In genomic region chr20:56392282-56393132, GRCh38 we compare ENCODE assay signal across 8 cellular contexts. TPM values are rescaled to one million over a fixed set of nuclear protein-coding genes. Genes with fewer than 3 reads are reported as not detected.
DNase-seq lines count a peak whose midpoint lies in the region; ATAC-seq, FAIRE-seq and TF ChIP-seq lines count a peak whose summit lies in the region.

CSTF1 (plus strand) TSS chr20:56392645; CDS start chr20:56395553, 2,908 bp downstream.

- WGBS in esophagus squamous epithelium, 2 donors: 0 to 1% methylated on average over 27 to 37 of the region's 57 CpGs

- H3K4me3 ChIP-seq in esophagus squamous epithelium: peak within 1 kb of the TSS; percentile 71 to 92 (median 82)

- H3K27ac ChIP-seq in KOPT-K1 (ENCODE audit: low read depth, low read length, poor library complexity, severe bottlenecking): peak within 1 kb of the TSS; percentile 90
- H3K27ac ChIP-seq in esophagus squamous epithelium: peak within 1 kb of the TSS; percentile 83 to 96 (median 90)

- TF ChIP-seq POLR2A in esophagus squamous epithelium (IDR thresholded peaks at IDR 0.05): peak in 1 of 4 donors; percentile 33

- intact Hi-C loops in esophagus squamous epithelium (cut with DNase I): loop anchor here (10.0 kb wide), 1 partner anchor 72 kb away; the partner anchor contains the start of gene RTF2

- no peak within 1 kb of the TSS for H3K4me3 Mint-ChIP-seq in activated T-cell treated with anti-CD3 and anti-CD28 coated beads, Interleukin-2, amount 50 U/mL, for 72 hours
- H3K4me3 Mint-ChIP-seq in stimulated activated effector memory CD8-positive, alpha-beta T cell treated with anti-CD3 and anti-CD28 coated beads, Interleukin-12 subunit alpha, Interleukin-12 subunit beta, amount 100 ng/mL, for 72 hours: no peak within 1 kb of the TSS

- DNase-seq in DMS53 treated with DMSO at 0.1 percent for 48 hours (lab: John Stamatoyannopoulos, UW; ENCODE audit: unreplicated experiment): peak; percentile 96
- DNase-seq in RCC 7860 (ENCODE audit: low spot score): peak; percentile 98
- peak; percentile 99 for DNase-seq in activated T-cell treated with anti-CD3 and anti-CD28 coated beads, Interleukin-2, amount 50 U/mL, for 72 hours
- peak; percentile 96 for DNase-seq in esophagus squamous epithelium (lab: John Stamatoyannopoulos, UW)
- peak; percentile 99 for DNase-seq in myocyte (ENCODE audit: low read depth)
- peak; percentile 93 to 99 for DNase-seq in stimulated activated effector memory CD8-positive, alpha-beta T cell treated with anti-CD3 and anti-CD28 coated beads, Interleukin-12 subunit alpha, Interleukin-12 subunit beta, amount 100 ng/mL, for 72 hours (ENCODE audit: low spot score in 2 of 2)

- ATAC-seq in GM21786 (IDR thresholded peaks at IDR 0.05; ENCODE audit: unreplicated experiment): peak; percentile 94
- ATAC-seq in activated T-cell treated with anti-CD3 and anti-CD28 coated beads, Interleukin-2, amount 50 U/mL, for 72 hours (replicated peaks in 1 of 2): peak; percentile 92 to 94
- peak; percentile 95 for ATAC-seq in stimulated activated effector memory CD8-positive, alpha-beta T cell treated with anti-CD3 and anti-CD28 coated beads, Interleukin-12 subunit alpha, Interleukin-12 subunit beta, amount 100 ng/mL, for 72 hours

- H3K4me1 Mint-ChIP-seq in activated T-cell treated with anti-CD3 and anti-CD28 coated beads, Interleukin-2, amount 50 U/mL, for 72 hours (ENCODE audit: low read depth): peaks cover 47% of the 10 kb centered on the region
- peaks cover 43% of the 10 kb centered on the region for H3K4me1 Mint-ChIP-seq in stimulated activated effector memory CD8-positive, alpha-beta T cell treated with anti-CD3 and anti-CD28 coated beads, Interleukin-12 subunit alpha, Interleukin-12 subunit beta, amount 100 ng/mL, for 72 hours

- H3K27ac Mint-ChIP-seq in activated T-cell treated with anti-CD3 and anti-CD28 coated beads, Interleukin-2, amount 50 U/mL, for 72 hours: no peak within 1 kb of the TSS
- no peak within 1 kb of the TSS for H3K27ac Mint-ChIP-seq in stimulated activated effector memory CD8-positive, alpha-beta T cell treated with anti-CD3 and anti-CD28 coated beads, Interleukin-12 subunit alpha, Interleukin-12 subunit beta, amount 100 ng/mL, for 72 hours

- no peaks in the 10 kb centered on the region for H3K9me3 ChIP-seq in KOPT-K1 (ENCODE audit: insufficient read depth, low read length, poor library complexity, severe bottlenecking)
- H3K9me3 ChIP-seq in esophagus squamous epithelium: no peaks in the 10 kb centered on the region

- peaks cover 19 to 38% (median 22%) of the 10 kb centered on the region in 3 donors for H3K4me1 ChIP-seq in esophagus squamous epithelium

- no peaks in the 10 kb centered on the region for H3K27me3 ChIP-seq in esophagus squamous epithelium

- peak; percentile 87 for FAIRE-seq in RCC 7860 (lab: Jason Lieb, UNC)

- H3K9me3 Mint-ChIP-seq in activated T-cell treated with anti-CD3 and anti-CD28 coated beads, Interleukin-2, amount 50 U/mL, for 72 hours: no peaks in the 10 kb centered on the region
- no peaks in the 10 kb centered on the region for H3K9me3 Mint-ChIP-seq in stimulated activated effector memory CD8-positive, alpha-beta T cell treated with anti-CD3 and anti-CD28 coated beads, Interleukin-12 subunit alpha, Interleukin-12 subunit beta, amount 100 ng/mL, for 72 hours

- TF ChIP-seq CTCF in esophagus squamous epithelium (IDR thresholded peaks at IDR 0.05): peak in 1 of 6 experiments; percentile 22

- H3K36me3 ChIP-seq in KOPT-K1 (ENCODE audit: insufficient read depth, low read length) (peaks cover 62% of the 10 kb centered on the region), esophagus squamous epithelium (peaks cover 2 to 33% (median 8%) of the 10 kb centered on the region in 3 donors)

- H3K36me3 Mint-ChIP-seq in activated T-cell treated with anti-CD3 and anti-CD28 coated beads, Interleukin-2, amount 50 U/mL, for 72 hours (ENCODE audit: insufficient read depth in 2 of 2): peaks cover 24 to 45% of the 10 kb centered on the region in 2 donors
- peaks cover 44% of the 10 kb centered on the region for H3K36me3 Mint-ChIP-seq in stimulated activated effector memory CD8-positive, alpha-beta T cell treated with anti-CD3 and anti-CD28 coated beads, Interleukin-12 subunit alpha, Interleukin-12 subunit beta, amount 100 ng/mL, for 72 hours

- H3K27me3 Mint-ChIP-seq in activated T-cell treated with anti-CD3 and anti-CD28 coated beads, Interleukin-2, amount 50 U/mL, for 72 hours (ENCODE audit: low read depth): no peaks in the 10 kb centered on the region

RNA-seq across cellular contexts. Expression of gene CSTF1, which starts in this region (rescaled TPM):
- total RNA-seq in activated T-cell treated with anti-CD3 and anti-CD28 coated beads, Interleukin-2, amount 50 U/mL, for 72 hours: 10 to 100 TPM; 63.7 to 74.5 TPM
- 10 to 100 TPM; 13.2 to 33.5 (median 24.1) TPM for total RNA-seq in esophagus squamous epithelium
- 42.3 and 45.5 TPM in 2 replicates for total RNA-seq in myocyte
- polyA plus RNA-seq in myocyte (2012): 30.0 TPM

Comparison
In these comparisons a context has a peak if more than half of its experiments do, and no peak if none do; other contexts are left out.
1. Peak in every context shown above with its lines: DNase-seq, ATAC-seq, H3K4me3 ChIP-seq and H3K27ac ChIP-seq.